In the genomic region with DNA sequence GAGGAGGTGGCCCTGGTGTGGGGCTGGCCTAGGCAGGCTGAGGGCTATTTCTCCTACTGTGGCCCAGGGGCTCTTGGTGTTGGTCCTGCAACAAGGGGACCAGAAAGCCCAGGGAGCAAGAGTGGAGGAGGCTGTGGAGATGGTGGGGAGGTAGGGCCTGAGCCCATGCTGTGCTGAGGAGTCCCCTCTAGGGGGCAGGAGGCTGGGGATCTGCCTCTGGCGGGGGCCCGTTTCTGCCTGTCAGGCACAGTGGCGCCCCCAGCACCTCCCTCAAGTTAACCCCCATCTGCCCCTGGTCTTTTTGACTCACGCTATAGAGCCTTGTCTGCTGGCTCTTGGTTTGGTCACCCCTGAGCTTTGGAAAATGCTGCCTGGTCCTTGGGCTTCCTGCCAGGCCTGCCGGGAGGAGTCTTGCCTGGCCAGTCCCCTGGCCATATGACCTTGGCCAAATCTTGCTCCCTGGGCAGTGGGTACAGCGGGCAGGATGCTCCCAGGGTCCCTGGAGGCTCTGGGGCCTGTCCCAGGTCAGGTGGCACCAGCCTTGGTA, we compare ENCODE assay signal across 1 cellular context.
TF ChIP-seq lines count a peak whose summit lies in the region.

No MANE protein-coding gene starts in this region.

TF ChIP-seq in HepG2, 621 proteins besides CTCF, POLR2A, EP300 and RAD21 (continued from another document):
- TF ChIP-seq ZFP91 (CRISPR knock-in tag; IDR thresholded peaks at IDR 0.05; ENCODE audit: borderline replicate concordance) (peak; percentile 49; the same call in 1 of the 2 replicates), ZNF251 (CRISPR knock-in tag; IDR thresholded peaks at IDR 0.05) (no peak), ZNF234 (CRISPR knock-in tag; conservative IDR thresholded peaks at IDR 0.05) (no peak), RBM39 (IDR thresholded peaks at IDR 0.05; ENCODE audit: low read depth, low read length, poor library complexity, severe bottlenecking) (peak; percentile 35), EHMT2 (IDR thresholded peaks at IDR 0.05; ENCODE audit: borderline replicate concordance, low read depth, low read length) (no peak), NCOA5 (CRISPR knock-in tag; IDR thresholded peaks at IDR 0.05) (no peak), MAFG (CRISPR knock-in tag; IDR thresholded peaks at IDR 0.05) (no peak), SP1 (IDR thresholded peaks at IDR 0.05) (no peak), SP1 (CRISPR knock-in tag; IDR thresholded peaks at IDR 0.05) (no peak), RFX3 (CRISPR knock-in tag; IDR thresholded peaks at IDR 0.05) (no peak), MAFF (IDR thresholded peaks at IDR 0.05; ENCODE audit: low read depth, low read length) (no peak), ZNF33B (CRISPR knock-in tag; IDR thresholded peaks at IDR 0.05) (no peak), KAT8 (CRISPR knock-in tag; IDR thresholded peaks at IDR 0.05) (0 out of 2 replicates have a peak, but pooled peaks have one; percentile 32), ZNF652 (CRISPR knock-in tag; IDR thresholded peaks at IDR 0.05; ENCODE audit: borderline replicate concordance, low read depth) (peak; percentile 42; the same call in 1 of the 2 replicates), ZBTB38 (CRISPR knock-in tag; IDR thresholded peaks at IDR 0.05) (no peak)
- TF ChIP-seq, protein P1, sequence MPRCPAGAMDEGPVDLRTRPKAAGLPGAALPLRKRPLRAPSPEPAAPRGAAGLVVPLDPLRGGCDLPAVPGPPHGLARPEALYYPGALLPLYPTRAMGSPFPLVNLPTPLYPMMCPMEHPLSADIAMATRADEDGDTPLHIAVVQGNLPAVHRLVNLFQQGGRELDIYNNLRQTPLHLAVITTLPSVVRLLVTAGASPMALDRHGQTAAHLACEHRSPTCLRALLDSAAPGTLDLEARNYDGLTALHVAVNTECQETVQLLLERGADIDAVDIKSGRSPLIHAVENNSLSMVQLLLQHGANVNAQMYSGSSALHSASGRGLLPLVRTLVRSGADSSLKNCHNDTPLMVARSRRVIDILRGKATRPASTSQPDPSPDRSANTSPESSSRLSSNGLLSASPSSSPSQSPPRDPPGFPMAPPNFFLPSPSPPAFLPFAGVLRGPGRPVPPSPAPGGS (CRISPR knock-in tag; IDR thresholded peaks at IDR 0.05) = no peak
- TF ChIP-seq, protein P2, sequence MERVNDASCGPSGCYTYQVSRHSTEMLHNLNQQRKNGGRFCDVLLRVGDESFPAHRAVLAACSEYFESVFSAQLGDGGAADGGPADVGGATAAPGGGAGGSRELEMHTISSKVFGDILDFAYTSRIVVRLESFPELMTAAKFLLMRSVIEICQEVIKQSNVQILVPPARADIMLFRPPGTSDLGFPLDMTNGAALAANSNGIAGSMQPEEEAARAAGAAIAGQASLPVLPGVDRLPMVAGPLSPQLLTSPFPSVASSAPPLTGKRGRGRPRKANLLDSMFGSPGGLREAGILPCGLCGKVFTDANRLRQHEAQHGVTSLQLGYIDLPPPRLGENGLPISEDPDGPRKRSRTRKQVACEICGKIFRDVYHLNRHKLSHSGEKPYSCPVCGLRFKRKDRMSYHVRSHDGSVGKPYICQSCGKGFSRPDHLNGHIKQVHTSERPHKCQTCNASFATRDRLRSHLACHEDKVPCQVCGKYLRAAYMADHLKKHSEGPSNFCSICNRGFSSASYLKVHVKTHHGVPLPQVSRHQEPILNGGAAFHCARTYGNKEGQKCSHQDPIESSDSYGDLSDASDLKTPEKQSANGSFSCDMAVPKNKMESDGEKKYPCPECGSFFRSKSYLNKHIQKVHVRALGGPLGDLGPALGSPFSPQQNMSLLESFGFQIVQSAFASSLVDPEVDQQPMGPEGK (CRISPR knock-in tag; IDR thresholded peaks at IDR 0.05) = peak; percentile 98
- TF ChIP-seq, protein P3, sequence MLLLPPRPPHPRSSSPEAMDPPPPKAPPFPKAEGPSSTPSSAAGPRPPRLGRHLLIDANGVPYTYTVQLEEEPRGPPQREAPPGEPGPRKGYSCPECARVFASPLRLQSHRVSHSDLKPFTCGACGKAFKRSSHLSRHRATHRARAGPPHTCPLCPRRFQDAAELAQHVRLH (CRISPR knock-in tag; IDR thresholded peaks at IDR 0.05; ENCODE audit: borderline replicate concordance, low read depth) = peak; percentile 49; the same call in 1 of the 2 replicates
